In the genomic region with DNA sequence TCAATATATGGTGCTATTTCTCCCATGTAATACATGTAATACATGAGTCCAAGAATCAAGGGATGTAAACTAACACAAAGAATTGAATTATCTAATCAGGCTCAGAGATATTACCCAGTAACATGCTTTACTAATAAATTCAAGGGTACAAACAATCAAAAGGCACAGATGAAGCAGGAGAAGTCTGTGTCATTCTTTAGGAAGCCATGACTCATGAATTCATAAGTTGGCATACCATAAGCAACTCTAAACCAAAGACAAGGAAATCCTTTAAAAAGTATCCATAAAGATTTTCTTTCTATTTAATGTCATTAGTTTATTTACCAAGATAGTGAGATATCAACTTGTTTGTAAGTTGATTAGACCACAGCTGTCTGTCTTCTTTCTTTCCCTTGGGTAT, we compare ENCODE assay signal across 1 cellular context.
TF ChIP-seq lines count a peak whose summit lies in the region.

No MANE protein-coding gene starts in this region.

TF ChIP-seq in H1, 55 proteins besides CTCF, POLR2A, EP300 and RAD21 (continued from another document):
- TF ChIP-seq, protein P1, sequence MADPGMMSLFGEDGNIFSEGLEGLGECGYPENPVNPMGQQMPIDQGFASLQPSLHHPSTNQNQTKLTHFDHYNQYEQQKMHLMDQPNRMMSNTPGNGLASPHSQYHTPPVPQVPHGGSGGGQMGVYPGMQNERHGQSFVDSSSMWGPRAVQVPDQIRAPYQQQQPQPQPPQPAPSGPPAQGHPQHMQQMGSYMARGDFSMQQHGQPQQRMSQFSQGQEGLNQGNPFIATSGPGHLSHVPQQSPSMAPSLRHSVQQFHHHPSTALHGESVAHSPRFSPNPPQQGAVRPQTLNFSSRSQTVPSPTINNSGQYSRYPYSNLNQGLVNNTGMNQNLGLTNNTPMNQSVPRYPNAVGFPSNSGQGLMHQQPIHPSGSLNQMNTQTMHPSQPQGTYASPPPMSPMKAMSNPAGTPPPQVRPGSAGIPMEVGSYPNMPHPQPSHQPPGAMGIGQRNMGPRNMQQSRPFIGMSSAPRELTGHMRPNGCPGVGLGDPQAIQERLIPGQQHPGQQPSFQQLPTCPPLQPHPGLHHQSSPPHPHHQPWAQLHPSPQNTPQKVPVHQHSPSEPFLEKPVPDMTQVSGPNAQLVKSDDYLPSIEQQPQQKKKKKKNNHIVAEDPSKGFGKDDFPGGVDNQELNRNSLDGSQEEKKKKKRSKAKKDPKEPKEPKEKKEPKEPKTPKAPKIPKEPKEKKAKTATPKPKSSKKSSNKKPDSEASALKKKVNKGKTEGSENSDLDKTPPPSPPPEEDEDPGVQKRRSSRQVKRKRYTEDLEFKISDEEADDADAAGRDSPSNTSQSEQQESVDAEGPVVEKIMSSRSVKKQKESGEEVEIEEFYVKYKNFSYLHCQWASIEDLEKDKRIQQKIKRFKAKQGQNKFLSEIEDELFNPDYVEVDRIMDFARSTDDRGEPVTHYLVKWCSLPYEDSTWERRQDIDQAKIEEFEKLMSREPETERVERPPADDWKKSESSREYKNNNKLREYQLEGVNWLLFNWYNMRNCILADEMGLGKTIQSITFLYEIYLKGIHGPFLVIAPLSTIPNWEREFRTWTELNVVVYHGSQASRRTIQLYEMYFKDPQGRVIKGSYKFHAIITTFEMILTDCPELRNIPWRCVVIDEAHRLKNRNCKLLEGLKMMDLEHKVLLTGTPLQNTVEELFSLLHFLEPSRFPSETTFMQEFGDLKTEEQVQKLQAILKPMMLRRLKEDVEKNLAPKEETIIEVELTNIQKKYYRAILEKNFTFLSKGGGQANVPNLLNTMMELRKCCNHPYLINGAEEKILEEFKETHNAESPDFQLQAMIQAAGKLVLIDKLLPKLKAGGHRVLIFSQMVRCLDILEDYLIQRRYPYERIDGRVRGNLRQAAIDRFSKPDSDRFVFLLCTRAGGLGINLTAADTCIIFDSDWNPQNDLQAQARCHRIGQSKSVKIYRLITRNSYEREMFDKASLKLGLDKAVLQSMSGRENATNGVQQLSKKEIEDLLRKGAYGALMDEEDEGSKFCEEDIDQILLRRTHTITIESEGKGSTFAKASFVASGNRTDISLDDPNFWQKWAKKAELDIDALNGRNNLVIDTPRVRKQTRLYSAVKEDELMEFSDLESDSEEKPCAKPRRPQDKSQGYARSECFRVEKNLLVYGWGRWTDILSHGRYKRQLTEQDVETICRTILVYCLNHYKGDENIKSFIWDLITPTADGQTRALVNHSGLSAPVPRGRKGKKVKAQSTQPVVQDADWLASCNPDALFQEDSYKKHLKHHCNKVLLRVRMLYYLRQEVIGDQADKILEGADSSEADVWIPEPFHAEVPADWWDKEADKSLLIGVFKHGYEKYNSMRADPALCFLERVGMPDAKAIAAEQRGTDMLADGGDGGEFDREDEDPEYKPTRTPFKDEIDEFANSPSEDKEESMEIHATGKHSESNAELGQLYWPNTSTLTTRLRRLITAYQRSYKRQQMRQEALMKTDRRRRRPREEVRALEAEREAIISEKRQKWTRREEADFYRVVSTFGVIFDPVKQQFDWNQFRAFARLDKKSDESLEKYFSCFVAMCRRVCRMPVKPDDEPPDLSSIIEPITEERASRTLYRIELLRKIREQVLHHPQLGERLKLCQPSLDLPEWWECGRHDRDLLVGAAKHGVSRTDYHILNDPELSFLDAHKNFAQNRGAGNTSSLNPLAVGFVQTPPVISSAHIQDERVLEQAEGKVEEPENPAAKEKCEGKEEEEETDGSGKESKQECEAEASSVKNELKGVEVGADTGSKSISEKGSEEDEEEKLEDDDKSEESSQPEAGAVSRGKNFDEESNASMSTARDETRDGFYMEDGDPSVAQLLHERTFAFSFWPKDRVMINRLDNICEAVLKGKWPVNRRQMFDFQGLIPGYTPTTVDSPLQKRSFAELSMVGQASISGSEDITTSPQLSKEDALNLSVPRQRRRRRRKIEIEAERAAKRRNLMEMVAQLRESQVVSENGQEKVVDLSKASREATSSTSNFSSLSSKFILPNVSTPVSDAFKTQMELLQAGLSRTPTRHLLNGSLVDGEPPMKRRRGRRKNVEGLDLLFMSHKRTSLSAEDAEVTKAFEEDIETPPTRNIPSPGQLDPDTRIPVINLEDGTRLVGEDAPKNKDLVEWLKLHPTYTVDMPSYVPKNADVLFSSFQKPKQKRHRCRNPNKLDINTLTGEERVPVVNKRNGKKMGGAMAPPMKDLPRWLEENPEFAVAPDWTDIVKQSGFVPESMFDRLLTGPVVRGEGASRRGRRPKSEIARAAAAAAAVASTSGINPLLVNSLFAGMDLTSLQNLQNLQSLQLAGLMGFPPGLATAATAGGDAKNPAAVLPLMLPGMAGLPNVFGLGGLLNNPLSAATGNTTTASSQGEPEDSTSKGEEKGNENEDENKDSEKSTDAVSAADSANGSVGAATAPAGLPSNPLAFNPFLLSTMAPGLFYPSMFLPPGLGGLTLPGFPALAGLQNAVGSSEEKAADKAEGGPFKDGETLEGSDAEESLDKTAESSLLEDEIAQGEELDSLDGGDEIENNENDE (IDR thresholded peaks at IDR 0.05; ENCODE audit: insufficient replicate concordance, low read length) = no peak
- TF ChIP-seq CEBPB (IDR thresholded peaks at IDR 0.05; ENCODE audit: low read depth, low read length) (no peak), JUND (IDR thresholded peaks at IDR 0.05; ENCODE audit: low read length) (no peak), BACH1 (IDR thresholded peaks at IDR 0.05; ENCODE audit: low read length) (peak; percentile 72; the same call in 1 of the 2 replicates), TAF7 (optimal IDR thresholded peaks at IDR 0.05; ENCODE audit: borderline replicate concordance, low read depth, low read length) (no peak), TAF1 (IDR thresholded peaks at IDR 0.05; ENCODE audit: low read depth, low read length) (no peak), SIN3A (conservative IDR thresholded peaks at IDR 0.05 in 1 of 2, IDR thresholded peaks at IDR 0.05 in 1 of 2; ENCODE audit: low read depth in 1 of 2, low read length in 2 of 2) (no peak), CREB1 (IDR thresholded peaks at IDR 0.05) (no peak)
- TF ChIP-seq, protein P2, sequence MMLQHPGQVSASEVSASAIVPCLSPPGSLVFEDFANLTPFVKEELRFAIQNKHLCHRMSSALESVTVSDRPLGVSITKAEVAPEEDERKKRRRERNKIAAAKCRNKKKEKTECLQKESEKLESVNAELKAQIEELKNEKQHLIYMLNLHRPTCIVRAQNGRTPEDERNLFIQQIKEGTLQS (IDR thresholded peaks at IDR 0.05; ENCODE audit: insufficient read depth, low read depth, low read length) = no peak
